In genomic region chr3:49805884-49806701, GRCh38 we compare ENCODE assay signal across 10 cellular contexts. TPM values are rescaled to one million over a fixed set of nuclear protein-coding genes. Genes with fewer than 3 reads are reported as not detected.
A peak's percentile ranks its signal among the peaks of the same experiment; 100 is the strongest.
DNase-seq lines count a peak whose midpoint lies in the region; ATAC-seq and TF ChIP-seq lines count a peak whose summit lies in the region.
"Had no signal": no experiment of that assay in that cellular context is flagged by ENCODE, and none has a peak within 500 bp of the region (broad histone marks: within the 10 kb centered on the region; RNA-seq: fewer than 3 reads in every experiment).

No MANE protein-coding gene starts in this region.

- no peaks in the 10 kb centered on the region for H3K9me3 Mint-ChIP-seq in activated CD4-positive, alpha-beta T cell treated with anti-CD3 and anti-CD28 coated beads, Interleukin-2, amount 10 ng/mL, durations not matched to agents 7 days and 5 days
- no peaks in the 10 kb centered on the region for H3K9me3 Mint-ChIP-seq in activated naive CD8-positive, alpha-beta T cell treated with anti-CD3 and anti-CD28 coated beads for 36 hours
- no peaks in the 10 kb centered on the region for H3K9me3 Mint-ChIP-seq in natural killer cell

- H3K27me3 Mint-ChIP-seq in activated CD4-positive, alpha-beta T cell treated with anti-CD3 and anti-CD28 coated beads, Interleukin-2, amount 10 ng/mL, durations not matched to agents 7 days and 5 days: peaks cover 12% of the 10 kb centered on the region
- H3K27me3 Mint-ChIP-seq in activated naive CD8-positive, alpha-beta T cell treated with anti-CD3 and anti-CD28 coated beads for 36 hours: peaks cover 15% of the 10 kb centered on the region
- H3K27me3 Mint-ChIP-seq in natural killer cell (ENCODE audit: low read depth in 2 of 2): peaks cover 12% of the 10 kb centered on the region in 2 donors

- no peaks in the 10 kb centered on the region for H3K9me3 ChIP-seq in thoracic aorta

- TF ChIP-seq CTCF in thoracic aorta (IDR thresholded peaks at IDR 0.05) (no peak), natural killer cell (IDR thresholded peaks at IDR 0.05) (no peak)

- no peaks in the 10 kb centered on the region for H3K27me3 ChIP-seq in thoracic aorta (replicated peaks; ENCODE audit: insufficient read depth)

- H3K36me3 ChIP-seq in thoracic aorta: peaks cover 8% of the 10 kb centered on the region

- peaks cover 25 to 45% of the 10 kb centered on the region in 2 donors for H3K4me1 ChIP-seq in thoracic aorta (ENCODE audit: control insufficient read depth in 1 of 2, low read depth in 2 of 2)

- H3K36me3 Mint-ChIP-seq in activated CD4-positive, alpha-beta T cell treated with anti-CD3 and anti-CD28 coated beads, Interleukin-2, amount 10 ng/mL, durations not matched to agents 7 days and 5 days (ENCODE audit: low read depth): peaks cover 26% of the 10 kb centered on the region
- peaks cover 2% of the 10 kb centered on the region for H3K36me3 Mint-ChIP-seq in activated naive CD8-positive, alpha-beta T cell treated with anti-CD3 and anti-CD28 coated beads for 36 hours
- H3K36me3 Mint-ChIP-seq in natural killer cell: no peaks in the 10 kb centered on the region

- H3K4me1 Mint-ChIP-seq in activated CD4-positive, alpha-beta T cell treated with anti-CD3 and anti-CD28 coated beads, Interleukin-2, amount 10 ng/mL, durations not matched to agents 7 days and 5 days: peaks cover 46% of the 10 kb centered on the region
- peaks cover 55% of the 10 kb centered on the region for H3K4me1 Mint-ChIP-seq in activated naive CD8-positive, alpha-beta T cell treated with anti-CD3 and anti-CD28 coated beads for 36 hours
- peaks cover 16 to 33% of the 10 kb centered on the region in 2 donors for H3K4me1 Mint-ChIP-seq in natural killer cell

- no peak overlapping the region for H3K4me3 Mint-ChIP-seq in activated CD4-positive, alpha-beta T cell treated with anti-CD3 and anti-CD28 coated beads, Interleukin-2, amount 10 ng/mL, durations not matched to agents 7 days and 5 days
- H3K4me3 Mint-ChIP-seq in activated naive CD8-positive, alpha-beta T cell treated with anti-CD3 and anti-CD28 coated beads for 36 hours: no peak overlapping the region
- no peak overlapping the region for H3K4me3 Mint-ChIP-seq in natural killer cell

- DNase-seq in activated CD4-positive, alpha-beta T cell treated with anti-CD3 and anti-CD28 coated beads, Interleukin-2, amount 10 ng/mL, durations not matched to agents 7 days and 5 days: no peak
- DNase-seq in activated CD4-positive, alpha-beta T cell treated with anti-CD3 and anti-CD28 coated beads, Interleukin-2, amount 50 U/mL, for 1 hour: no peak
- peak; percentile 53 for DNase-seq in activated naive CD8-positive, alpha-beta T cell treated with anti-CD3 and anti-CD28 coated beads for 36 hours
- peak; percentile 44 for DNase-seq in left lobe of liver (ENCODE audit: low spot score)
- DNase-seq in thoracic aorta (ENCODE audit: low spot score): no peak
- no peak for DNase-seq in natural killer cell
- no peak for DNase-seq in T-helper 9 cell

- peak overlapping the region; percentile 65 for H3K27ac Mint-ChIP-seq in activated CD4-positive, alpha-beta T cell treated with anti-CD3 and anti-CD28 coated beads, Interleukin-2, amount 10 ng/mL, durations not matched to agents 7 days and 5 days
- H3K27ac Mint-ChIP-seq in activated naive CD8-positive, alpha-beta T cell treated with anti-CD3 and anti-CD28 coated beads for 36 hours: peak overlapping the region; percentile 77
- peak overlapping the region in 1 of 2 donors; percentile 20 for H3K27ac Mint-ChIP-seq in natural killer cell

- intact Hi-C loops in natural killer cell (cut with micrococcal nuclease): no loop called here

- ATAC-seq in left lobe of liver (no peak), thoracic aorta (ENCODE audit: insufficient number of reproducible peaks, low FRiP score, low read depth) (no peak), natural killer cell (no peak), HG02763 (IDR thresholded peaks at IDR 0.05; ENCODE audit: unreplicated experiment) (no peak)

- CTCF ChIA-PET in activated CD4-positive, alpha-beta T cell treated with anti-CD3 and anti-CD28 coated beads, Interleukin-2, amount 10 ng/mL, durations not matched to agents 7 days and 5 days (lab: Charles Lee): interaction anchor here (1.0 to 2.6 kb wide), 5 partner anchors 11 to 51 kb away, joined by 3 to 10 read pairs (median 4); no protein-coding TSS in a partner anchor

- POLR2A ChIA-PET in activated CD4-positive, alpha-beta T cell treated with anti-CD3 and anti-CD28 coated beads, Interleukin-2, amount 10 ng/mL, durations not matched to agents 7 days and 5 days (lab: Charles Lee): no interaction called here

- H3K27ac ChIP-seq in thoracic aorta: peak overlapping the region; percentile 97 to 98

- H3K4me3 ChIP-seq in thoracic aorta: peak overlapping the region; percentile 52

RNA-seq across cellular contexts. Expression of gene INKA1, which starts 3.0 kb away (rescaled TPM):
- under 1 TPM; 0.46 to 0.60 TPM for total RNA-seq in activated CD4-positive, alpha-beta T cell treated with anti-CD3 and anti-CD28 coated beads, Interleukin-2, amount 10 ng/mL, durations not matched to agents 7 days and 5 days
- total RNA-seq in activated naive CD8-positive, alpha-beta T cell treated with anti-CD3 and anti-CD28 coated beads for 36 hours: 1 to 10 TPM; 1.2 to 1.5 TPM
- total RNA-seq in left lobe of liver (0.63 TPM), thoracic aorta (1 to 10 TPM; 6.4 to 9.2 TPM), natural killer cell (under 1 TPM in 2 of 3 donors, not detected in 1; 0.52 to 0.83 TPM)

RNA-seq across cellular contexts. Expression of gene CDHR4, which starts 6.4 kb away (rescaled TPM):
- under 1 TPM in 1 of 2 experiments, not detected in 1; 0.08 TPM for total RNA-seq in activated CD4-positive, alpha-beta T cell treated with anti-CD3 and anti-CD28 coated beads, Interleukin-2, amount 10 ng/mL, durations not matched to agents 7 days and 5 days
- total RNA-seq in activated naive CD8-positive, alpha-beta T cell treated with anti-CD3 and anti-CD28 coated beads for 36 hours: under 1 TPM in 1 of 2 experiments, not detected in 1; 0.37 TPM
- total RNA-seq in left lobe of liver (not detected), thoracic aorta (under 1 TPM in 1 of 2 donors, not detected in 1; 0.68 TPM), natural killer cell (under 1 TPM in 1 of 3 donors, not detected in 2; 0.30 TPM)
- total RNA-seq: glomerular endothelial cell, NCI-H460 had no signal

RNA-seq across cellular contexts. Expression of gene UBA7, which starts 7.7 kb away (rescaled TPM):
- total RNA-seq in activated CD4-positive, alpha-beta T cell treated with anti-CD3 and anti-CD28 coated beads, Interleukin-2, amount 10 ng/mL, durations not matched to agents 7 days and 5 days: 100 to 1,000 TPM; 249 to 256 TPM
- 10 to 100 TPM; 65.1 to 68.0 TPM for total RNA-seq in activated naive CD8-positive, alpha-beta T cell treated with anti-CD3 and anti-CD28 coated beads for 36 hours
- total RNA-seq in left lobe of liver (33.2 TPM), thoracic aorta (100 to 1,000 TPM in 1 of 2 donors, 10 to 100 TPM in 1; 74.1 to 119 TPM), natural killer cell (100 to 1,000 TPM; 283 to 358 (median 336) TPM)

RNA-seq across cellular contexts. Expression of gene IP6K1, which starts 19.8 kb away (rescaled TPM):
- total RNA-seq in activated CD4-positive, alpha-beta T cell treated with anti-CD3 and anti-CD28 coated beads, Interleukin-2, amount 10 ng/mL, durations not matched to agents 7 days and 5 days: 10 to 100 TPM; 35.7 to 38.9 TPM
- 10 to 100 TPM; 24.1 to 30.6 TPM for total RNA-seq in activated naive CD8-positive, alpha-beta T cell treated with anti-CD3 and anti-CD28 coated beads for 36 hours
- total RNA-seq in left lobe of liver (14.6 TPM), thoracic aorta (10 to 100 TPM; 56.6 to 69.0 TPM), natural killer cell (10 to 100 TPM; 53.7 to 68.7 (median 57.9) TPM)

RNA-seq across cellular contexts. Expression of gene TRAIP, which starts 50.3 kb away (rescaled TPM):
- 10 to 100 TPM; 30.9 to 31.0 TPM for total RNA-seq in activated CD4-positive, alpha-beta T cell treated with anti-CD3 and anti-CD28 coated beads, Interleukin-2, amount 10 ng/mL, durations not matched to agents 7 days and 5 days
- total RNA-seq in activated naive CD8-positive, alpha-beta T cell treated with anti-CD3 and anti-CD28 coated beads for 36 hours: 10 to 100 TPM; 23.0 to 23.6 TPM
- total RNA-seq in left lobe of liver: 0.75 TPM
- total RNA-seq in thoracic aorta: 1 to 10 TPM; 2.3 to 3.2 TPM
- 1 to 10 TPM; 3.3 to 6.2 (median 4.0) TPM for total RNA-seq in natural killer cell

Comparison
In these comparisons a context has a peak if more than half of its experiments do, and no peak if none do; other contexts are left out.
1. DNase-seq: peak in activated naive CD8-positive, alpha-beta T cell treated with anti-CD3 and anti-CD28 coated beads for 36 hours (single experiment) and left lobe of liver (single experiment); none in activated CD4-positive, alpha-beta T cell treated with anti-CD3 and anti-CD28 coated beads, Interleukin-2, amount 10 ng/mL, durations not matched to agents 7 days and 5 days (single experiment), activated CD4-positive, alpha-beta T cell treated with anti-CD3 and anti-CD28 coated beads, Interleukin-2, amount 50 U/mL, for 1 hour (single experiment), thoracic aorta (single experiment), natural killer cell (single experiment) and T-helper 9 cell (single experiment).